1 cellular context compared by ENCODE assay signal in the genomic region with DNA sequence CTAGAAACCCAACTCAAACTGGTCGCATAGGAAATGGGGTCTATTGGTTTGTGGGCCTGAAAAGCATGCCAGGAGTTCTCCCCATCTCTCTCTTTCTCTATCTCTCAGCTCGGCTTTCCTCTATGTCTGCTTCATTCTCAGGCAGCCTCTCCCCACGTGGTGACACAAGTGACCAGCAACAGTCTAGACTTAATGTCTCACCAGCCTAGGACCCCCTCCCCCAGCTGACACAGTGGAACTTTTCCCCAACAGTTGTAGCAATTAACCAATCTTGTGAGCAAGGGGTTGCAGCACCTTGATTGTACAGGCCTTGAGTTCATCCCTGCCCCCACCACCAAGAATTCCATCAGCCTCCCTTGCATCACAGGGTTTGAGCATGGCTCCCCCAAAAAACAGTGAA.
TF ChIP-seq lines count a peak whose summit lies in the region.

No MANE protein-coding gene starts in this region.

TF ChIP-seq in GM23338, 12 proteins besides CTCF, POLR2A, EP300 and RAD21 (continued from another document):
- TF ChIP-seq, protein P1, sequence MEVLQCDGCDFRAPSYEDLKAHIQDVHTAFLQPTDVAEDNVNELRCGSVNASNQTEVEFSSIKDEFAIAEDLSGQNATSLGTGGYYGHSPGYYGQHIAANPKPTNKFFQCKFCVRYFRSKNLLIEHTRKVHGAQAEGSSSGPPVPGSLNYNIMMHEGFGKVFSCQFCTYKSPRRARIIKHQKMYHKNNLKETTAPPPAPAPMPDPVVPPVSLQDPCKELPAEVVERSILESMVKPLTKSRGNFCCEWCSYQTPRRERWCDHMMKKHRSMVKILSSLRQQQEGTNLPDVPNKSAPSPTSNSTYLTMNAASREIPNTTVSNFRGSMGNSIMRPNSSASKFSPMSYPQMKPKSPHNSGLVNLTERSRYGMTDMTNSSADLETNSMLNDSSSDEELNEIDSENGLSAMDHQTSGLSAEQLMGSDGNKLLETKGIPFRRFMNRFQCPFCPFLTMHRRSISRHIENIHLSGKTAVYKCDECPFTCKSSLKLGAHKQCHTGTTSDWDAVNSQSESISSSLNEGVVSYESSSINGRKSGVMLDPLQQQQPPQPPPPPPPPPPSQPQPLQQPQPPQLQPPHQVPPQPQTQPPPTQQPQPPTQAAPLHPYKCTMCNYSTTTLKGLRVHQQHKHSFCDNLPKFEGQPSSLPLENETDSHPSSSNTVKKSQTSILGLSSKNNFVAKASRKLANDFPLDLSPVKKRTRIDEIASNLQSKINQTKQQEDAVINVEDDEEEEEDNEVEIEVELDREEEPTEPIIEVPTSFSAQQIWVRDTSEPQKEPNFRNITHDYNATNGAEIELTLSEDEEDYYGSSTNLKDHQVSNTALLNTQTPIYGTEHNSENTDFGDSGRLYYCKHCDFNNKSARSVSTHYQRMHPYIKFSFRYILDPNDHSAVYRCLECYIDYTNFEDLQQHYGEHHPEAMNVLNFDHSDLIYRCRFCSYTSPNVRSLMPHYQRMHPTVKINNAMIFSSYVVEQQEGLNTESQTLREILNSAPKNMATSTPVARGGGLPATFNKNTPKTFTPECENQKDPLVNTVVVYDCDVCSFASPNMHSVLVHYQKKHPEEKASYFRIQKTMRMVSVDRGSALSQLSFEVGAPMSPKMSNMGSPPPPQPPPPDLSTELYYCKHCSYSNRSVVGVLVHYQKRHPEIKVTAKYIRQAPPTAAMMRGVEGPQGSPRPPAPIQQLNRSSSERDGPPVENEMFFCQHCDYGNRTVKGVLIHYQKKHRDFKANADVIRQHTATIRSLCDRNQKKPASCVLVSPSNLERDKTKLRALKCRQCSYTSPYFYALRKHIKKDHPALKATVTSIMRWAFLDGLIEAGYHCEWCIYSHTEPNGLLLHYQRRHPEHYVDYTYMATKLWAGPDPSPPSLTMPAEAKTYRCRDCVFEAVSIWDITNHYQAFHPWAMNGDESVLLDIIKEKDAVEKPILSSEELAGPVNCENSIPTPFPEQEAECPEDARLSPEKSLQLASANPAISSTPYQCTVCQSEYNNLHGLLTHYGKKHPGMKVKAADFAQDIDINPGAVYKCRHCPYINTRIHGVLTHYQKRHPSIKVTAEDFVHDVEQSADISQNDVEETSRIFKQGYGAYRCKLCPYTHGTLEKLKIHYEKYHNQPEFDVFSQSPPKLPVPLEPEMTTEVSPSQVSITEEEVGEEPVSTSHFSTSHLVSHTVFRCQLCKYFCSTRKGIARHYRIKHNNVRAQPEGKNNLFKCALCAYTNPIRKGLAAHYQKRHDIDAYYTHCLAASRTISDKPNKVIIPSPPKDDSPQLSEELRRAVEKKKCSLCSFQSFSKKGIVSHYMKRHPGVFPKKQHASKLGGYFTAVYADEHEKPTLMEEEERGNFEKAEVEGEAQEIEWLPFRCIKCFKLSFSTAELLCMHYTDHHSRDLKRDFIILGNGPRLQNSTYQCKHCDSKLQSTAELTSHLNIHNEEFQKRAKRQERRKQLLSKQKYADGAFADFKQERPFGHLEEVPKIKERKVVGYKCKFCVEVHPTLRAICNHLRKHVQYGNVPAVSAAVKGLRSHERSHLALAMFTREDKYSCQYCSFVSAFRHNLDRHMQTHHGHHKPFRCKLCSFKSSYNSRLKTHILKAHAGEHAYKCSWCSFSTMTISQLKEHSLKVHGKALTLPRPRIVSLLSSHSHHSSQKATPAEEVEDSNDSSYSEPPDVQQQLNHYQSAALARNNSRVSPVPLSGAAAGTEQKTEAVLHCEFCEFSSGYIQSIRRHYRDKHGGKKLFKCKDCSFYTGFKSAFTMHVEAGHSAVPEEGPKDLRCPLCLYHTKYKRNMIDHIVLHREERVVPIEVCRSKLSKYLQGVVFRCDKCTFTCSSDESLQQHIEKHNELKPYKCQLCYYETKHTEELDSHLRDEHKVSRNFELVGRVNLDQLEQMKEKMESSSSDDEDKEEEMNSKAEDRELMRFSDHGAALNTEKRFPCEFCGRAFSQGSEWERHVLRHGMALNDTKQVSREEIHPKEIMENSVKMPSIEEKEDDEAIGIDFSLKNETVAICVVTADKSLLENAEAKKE (CRISPR knock-in tag; IDR thresholded peaks at IDR 0.05), result no peak
